29 cellular contexts compared by ENCODE assay signal in genomic region chr6:131728296-131728939, GRCh38. TPM values are rescaled to one million over a fixed set of nuclear protein-coding genes. Genes with fewer than 3 reads are reported as not detected.
DNase-seq lines count a peak whose midpoint lies in the region; TF ChIP-seq lines count a peak whose summit lies in the region.
"Had no signal": no experiment of that assay in that cellular context is flagged by ENCODE, and none has a peak within 500 bp of the region (broad histone marks: within the 10 kb centered on the region; RNA-seq: fewer than 3 reads in every experiment).

No MANE protein-coding gene starts in this region.

- peaks cover 8% of the 10 kb centered on the region for H3K4me1 Mint-ChIP-seq in activated CD4-positive, alpha-beta T cell treated with anti-CD3 and anti-CD28 coated beads, Interleukin-2, amount 10 ng/mL, durations not matched to agents 24 days and 14 days

- H3K27me3 Mint-ChIP-seq in activated CD4-positive, alpha-beta T cell treated with anti-CD3 and anti-CD28 coated beads, Interleukin-2, amount 10 ng/mL, durations not matched to agents 24 days and 14 days = peaks cover 5% of the 10 kb centered on the region
- H3K27me3 Mint-ChIP-seq: effector memory CD8-positive, alpha-beta T cell had no signal

- no peak overlapping the region for H3K27ac Mint-ChIP-seq in activated CD4-positive, alpha-beta T cell treated with anti-CD3 and anti-CD28 coated beads, Interleukin-2, amount 10 ng/mL, durations not matched to agents 24 days and 14 days
- H3K27ac Mint-ChIP-seq: activated CD8-positive, alpha-beta T cell treated with anti-CD3 and anti-CD28 coated beads for 36 hours; effector memory CD8-positive, alpha-beta T cell had no signal

- H3K4me1 ChIP-seq in transverse colon = no peaks in the 10 kb centered on the region
- H3K4me1 ChIP-seq: A549, colonic mucosa, esophagus muscularis mucosa, prostate gland, suprapubic skin, uterus had no signal

- in situ Hi-C loops in astrocyte of the spinal cord (cut with HindIII; ENCODE audit: low sequenced_read_pairs) (no loop called here), transverse colon (cut with MboI; ENCODE audit: low pct_ligation_motif_present in 1 of 4, low pct_unique_long_range_greater_than_20kb in 1 of 4, low sequenced_read_pairs in 3 of 4) (no loop called here)

- H3K27ac ChIP-seq in transverse colon = no peak overlapping the region
- H3K27ac ChIP-seq: A549, C4-2B, colonic mucosa, esophagus muscularis mucosa, KMS-11, PC-9, prostate gland, suprapubic skin had no signal

- no peaks in the 10 kb centered on the region for H3K36me3 ChIP-seq in transverse colon
- H3K36me3 ChIP-seq: colonic mucosa, esophagus muscularis mucosa, prostate gland, suprapubic skin, uterus had no signal

- TF ChIP-seq EP300 in transverse colon (IDR thresholded peaks at IDR 0.05; ENCODE audit: low read depth) = no peak

- no peak overlapping the region for H3K4me3 Mint-ChIP-seq in activated CD4-positive, alpha-beta T cell treated with anti-CD3 and anti-CD28 coated beads, Interleukin-2, amount 10 ng/mL, durations not matched to agents 24 days and 14 days
- H3K4me3 Mint-ChIP-seq: activated CD8-positive, alpha-beta T cell treated with anti-CD3 and anti-CD28 coated beads for 36 hours; effector memory CD8-positive, alpha-beta T cell had no signal

- no peaks in the 10 kb centered on the region for H3K9me3 ChIP-seq in transverse colon
- H3K9me3 ChIP-seq: A549, colonic mucosa, prostate gland, suprapubic skin, uterus had no signal

- H3K4me3 ChIP-seq in AG10803 (ENCODE audit: low read length) (no peak overlapping the region), astrocyte of the spinal cord (ENCODE audit: low read depth, low read length) (no peak overlapping the region), transverse colon (no peak overlapping the region)
- H3K4me3 ChIP-seq: A549, colonic mucosa, esophagus muscularis mucosa, PC-9, prostate gland, suprapubic skin, uterus had no signal

- H3K36me3 Mint-ChIP-seq in activated CD4-positive, alpha-beta T cell treated with anti-CD3 and anti-CD28 coated beads, Interleukin-2, amount 10 ng/mL, durations not matched to agents 24 days and 14 days (ENCODE audit: low read depth) = no peaks in the 10 kb centered on the region

- DNase-seq in AG10803 (ENCODE audit: low read depth) (peak; percentile 77), M059J (ENCODE audit: low read depth) (peak; percentile 58), astrocyte of the spinal cord (ENCODE audit: low read depth, low spot score) (peak; percentile 84), myocyte (ENCODE audit: low read depth) (peak; percentile 19), mucosa of gallbladder (ENCODE audit: low spot score) (no peak), transverse colon (no peak)
- no peak for DNase-seq in activated CD4-positive, alpha-beta T cell treated with anti-CD3 and anti-CD28 coated beads, Interleukin-2, amount 10 ng/mL, durations not matched to agents 24 days and 14 days
- no peak for DNase-seq in activated CD4-positive, alpha-beta T cell treated with anti-CD3 and anti-CD28 coated beads for 4 hours
- DNase-seq: activated CD8-positive, alpha-beta T cell treated with anti-CD3 and anti-CD28 coated beads for 36 hours; activated gamma-delta T cell treated with Interleukin-2 at 50 U/mL for 16 hours; colonic mucosa; effector memory CD8-positive, alpha-beta T cell; kidney glomerular epithelial cell; NCI-H146; NCI-H510A treated with DMSO at 0.1 percent for 48 hours; PC-9; SHP77 treated with DMSO at 0.1 percent for 48 hours; uterus had no signal

- 76 to 84% methylated on average over 3 of the region's 3 CpGs for WGBS in transverse colon (ENCODE audit: low coverage in 1 of 2), 2 donors

- H3K27me3 ChIP-seq in transverse colon = no peaks in the 10 kb centered on the region
- H3K27me3 ChIP-seq: colonic mucosa, esophagus muscularis mucosa, suprapubic skin, uterus had no signal

- no peak for TF ChIP-seq CTCF in AG10803 (conservative IDR thresholded peaks at IDR 0.05; ENCODE audit: low read length)
- TF ChIP-seq CTCF in astrocyte of the spinal cord (IDR thresholded peaks at IDR 0.05; ENCODE audit: low read depth, low read length) = no peak
- no peak for TF ChIP-seq CTCF in transverse colon (IDR thresholded peaks at IDR 0.05)

- intact Hi-C loops in activated CD4-positive, alpha-beta T cell treated with anti-CD3 and anti-CD28 coated beads, Interleukin-2, amount 10 ng/mL, durations not matched to agents 24 days and 14 days (cut with micrococcal nuclease) = no loop called here
- intact Hi-C loops in transverse colon (cut with DNase I; ENCODE audit: low total_unique reads) = no loop called here

- H3K9me3 Mint-ChIP-seq in activated CD4-positive, alpha-beta T cell treated with anti-CD3 and anti-CD28 coated beads, Interleukin-2, amount 10 ng/mL, durations not matched to agents 24 days and 14 days = no peaks in the 10 kb centered on the region
- H3K9me3 Mint-ChIP-seq: activated CD8-positive, alpha-beta T cell treated with anti-CD3 and anti-CD28 coated beads for 36 hours; effector memory CD8-positive, alpha-beta T cell had no signal

- no peak for TF ChIP-seq POLR2A in transverse colon (IDR thresholded peaks at IDR 0.05)

RNA-seq across cellular contexts. Expression of gene CTAGE9, which starts 17.6 kb away (rescaled TPM):
- 0.27 TPM in 1 of 2 replicates, not detected in the other for total RNA-seq in M059J (2014; rRNA removed; shearing (Covaris generic))
- total RNA-seq in myocyte (not detected in 2 replicates), mucosa of gallbladder (0.09 TPM), transverse colon (not detected)
- polyA plus RNA-seq in myocyte (2012) = not detected
- total RNA-seq in activated CD4-positive, alpha-beta T cell treated with anti-CD3 and anti-CD28 coated beads, Interleukin-2, amount 10 ng/mL, durations not matched to agents 24 days and 14 days = not detected in 2 replicates
- total RNA-seq: activated CD8-positive, alpha-beta T cell treated with anti-CD3 and anti-CD28 coated beads for 36 hours; bronchial epithelial cell; colonic mucosa; esophagus muscularis mucosa; glomerular endothelial cell; H1; lung microvascular endothelial cell; PC-9; prostate gland; suprapubic skin; uterus had no signal
- polyA plus RNA-seq: A549, H1 had no signal

RNA-seq across cellular contexts. Expression of gene OR2A4, which starts 27.2 kb away (rescaled TPM):
- 0.59 TPM in 1 of 2 replicates, not detected in the other for total RNA-seq in M059J (2014; rRNA removed; shearing (Covaris generic))
- total RNA-seq in myocyte (not detected in 2 replicates), mucosa of gallbladder (not detected), transverse colon (not detected)
- polyA plus RNA-seq in myocyte (2012) = not detected
- not detected in 2 replicates for total RNA-seq in activated CD4-positive, alpha-beta T cell treated with anti-CD3 and anti-CD28 coated beads, Interleukin-2, amount 10 ng/mL, durations not matched to agents 24 days and 14 days
- total RNA-seq: activated CD8-positive, alpha-beta T cell treated with anti-CD3 and anti-CD28 coated beads for 36 hours; colonic mucosa; esophagus muscularis mucosa; glomerular endothelial cell; H1; lung microvascular endothelial cell; PC-9; prostate gland; suprapubic skin; uterus had no signal
- polyA plus RNA-seq: A549, adipose tissue had no signal

Comparison
In these comparisons a context has a peak if more than half of its experiments do, and no peak if none do; other contexts are left out.
1. DNase-seq: peak in AG10803 (single experiment), M059J (single experiment), astrocyte of the spinal cord (single experiment) and myocyte (single experiment); none in activated CD4-positive, alpha-beta T cell treated with anti-CD3 and anti-CD28 coated beads, Interleukin-2, amount 10 ng/mL, durations not matched to agents 24 days and 14 days (single experiment), activated CD4-positive, alpha-beta T cell treated with anti-CD3 and anti-CD28 coated beads for 4 hours (0 of 2), mucosa of gallbladder (single experiment) and transverse colon (single experiment).